Comparison of ENCODE assay signal across 2 cellular contexts in the genomic region with DNA sequence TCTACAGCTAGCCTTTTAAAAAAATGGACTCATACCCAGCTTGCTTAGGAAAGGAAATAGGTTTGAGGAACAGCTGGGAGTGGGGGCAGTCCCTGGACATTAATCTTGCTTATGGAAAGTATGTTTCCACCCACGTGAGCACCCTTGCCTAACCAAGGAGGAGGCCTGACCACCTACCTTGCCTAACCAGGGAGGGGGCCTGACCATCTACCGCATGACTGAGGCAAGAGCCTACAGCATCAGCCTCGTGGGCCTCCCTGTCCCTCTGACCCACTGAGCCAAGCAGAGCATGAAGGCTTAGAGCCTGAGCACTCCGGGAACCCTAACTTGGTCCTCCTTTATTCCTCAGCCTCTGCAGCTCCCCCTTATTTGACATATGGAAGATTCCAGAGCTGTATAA.
TF ChIP-seq lines count a peak whose summit lies in the region.

No MANE protein-coding gene starts in this region.

TF ChIP-seq in IMR-90, 13 proteins besides CTCF, POLR2A, EP300 and RAD21:
- TF ChIP-seq SMC3 (IDR thresholded peaks at IDR 0.05; ENCODE audit: low read depth, low read length) (no peak), MXI1 (IDR thresholded peaks at IDR 0.05; ENCODE audit: borderline replicate concordance, low read depth, low read length) (no peak), MAFK (IDR thresholded peaks at IDR 0.05; ENCODE audit: low read depth, low read length) (no peak)

TF ChIP-seq in HepG2, 621 proteins besides CTCF, POLR2A, EP300 and RAD21:
- TF ChIP-seq RBM22 (optimal IDR thresholded peaks at IDR 0.05; ENCODE audit: low read length): peak; percentile 23
- TF ChIP-seq, protein P1, sequence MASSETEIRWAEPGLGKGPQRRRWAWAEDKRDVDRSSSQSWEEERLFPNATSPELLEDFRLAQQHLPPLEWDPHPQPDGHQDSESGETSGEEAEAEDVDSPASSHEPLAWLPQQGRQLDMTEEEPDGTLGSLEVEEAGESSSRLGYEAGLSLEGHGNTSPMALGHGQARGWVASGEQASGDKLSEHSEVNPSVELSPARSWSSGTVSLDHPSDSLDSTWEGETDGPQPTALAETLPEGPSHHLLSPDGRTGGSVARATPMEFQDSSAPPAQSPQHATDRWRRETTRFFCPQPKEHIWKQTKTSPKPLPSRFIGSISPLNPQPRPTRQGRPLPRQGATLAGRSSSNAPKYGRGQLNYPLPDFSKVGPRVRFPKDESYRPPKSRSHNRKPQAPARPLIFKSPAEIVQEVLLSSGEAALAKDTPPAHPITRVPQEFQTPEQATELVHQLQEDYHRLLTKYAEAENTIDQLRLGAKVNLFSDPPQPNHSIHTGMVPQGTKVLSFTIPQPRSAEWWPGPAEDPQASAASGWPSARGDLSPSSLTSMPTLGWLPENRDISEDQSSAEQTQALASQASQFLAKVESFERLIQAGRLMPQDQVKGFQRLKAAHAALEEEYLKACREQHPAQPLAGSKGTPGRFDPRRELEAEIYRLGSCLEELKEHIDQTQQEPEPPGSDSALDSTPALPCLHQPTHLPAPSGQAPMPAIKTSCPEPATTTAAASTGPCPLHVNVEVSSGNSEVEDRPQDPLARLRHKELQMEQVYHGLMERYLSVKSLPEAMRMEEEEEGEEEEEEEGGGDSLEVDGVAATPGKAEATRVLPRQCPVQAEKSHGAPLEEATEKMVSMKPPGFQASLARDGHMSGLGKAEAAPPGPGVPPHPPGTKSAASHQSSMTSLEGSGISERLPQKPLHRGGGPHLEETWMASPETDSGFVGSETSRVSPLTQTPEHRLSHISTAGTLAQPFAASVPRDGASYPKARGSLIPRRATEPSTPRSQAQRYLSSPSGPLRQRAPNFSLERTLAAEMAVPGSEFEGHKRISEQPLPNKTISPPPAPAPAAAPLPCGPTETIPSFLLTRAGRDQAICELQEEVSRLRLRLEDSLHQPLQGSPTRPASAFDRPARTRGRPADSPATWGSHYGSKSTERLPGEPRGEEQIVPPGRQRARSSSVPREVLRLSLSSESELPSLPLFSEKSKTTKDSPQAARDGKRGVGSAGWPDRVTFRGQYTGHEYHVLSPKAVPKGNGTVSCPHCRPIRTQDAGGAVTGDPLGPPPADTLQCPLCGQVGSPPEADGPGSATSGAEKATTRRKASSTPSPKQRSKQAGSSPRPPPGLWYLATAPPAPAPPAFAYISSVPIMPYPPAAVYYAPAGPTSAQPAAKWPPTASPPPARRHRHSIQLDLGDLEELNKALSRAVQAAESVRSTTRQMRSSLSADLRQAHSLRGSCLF (CRISPR knock-in tag; IDR thresholded peaks at IDR 0.05; ENCODE audit: borderline replicate concordance): no peak
